Comparison of ENCODE assay signal across 8 cellular contexts in genomic region chr7:77696643-77697534, GRCh38. TPM values are rescaled to one million over a fixed set of nuclear protein-coding genes. Genes with fewer than 3 reads are reported as not detected.
DNase-seq lines count a peak whose midpoint lies in the region; ATAC-seq and TF ChIP-seq lines count a peak whose summit lies in the region.

No MANE protein-coding gene starts in this region.

- H3K23ac ChIP-seq in IMR-90 (ENCODE audit: low read depth, low read length): peak overlapping the region; percentile 97

- peak overlapping the region; percentile 85 for H3K4ac ChIP-seq in IMR-90 (ENCODE audit: low read depth, low read length)

- WGBS in IMR-90 (ENCODE audit: extremely low coverage in 2 of 2, insufficient read length in 1 of 2), 2 experiments: 0% methylated on average over 10 of the region's 67 CpGs; no CpG with 5 or more reads in 1 of the 2 experiments
- WGBS in thyroid gland, 2 donors: 0% methylated on average over 28 to 39 of the region's 67 CpGs

- H4K5ac ChIP-seq in IMR-90 (ENCODE audit: low read depth, low read length): peak overlapping the region; percentile 20; the same call in 1 of the 2 replicates

- H2AFZ ChIP-seq in IMR-90 (replicated peaks; ENCODE audit: low read length, poor library complexity): peak overlapping the region; percentile 98

- H3K4me3 ChIP-seq in IMR-90 (ENCODE audit: insufficient read depth, low read depth, low read length): peak overlapping the region; percentile 91
- H3K4me3 ChIP-seq in RWPE2 (ENCODE audit: severe bottlenecking): peak overlapping the region; percentile 93
- peak overlapping the region; percentile 90 to 100 (median 94) for H3K4me3 ChIP-seq in thyroid gland (replicated peaks in 1 of 3)

- H3K9me1 ChIP-seq in IMR-90 (ENCODE audit: insufficient read depth, low read length): 0 out of 2 replicates have a peak, but pooled peaks cover 3% of the 10 kb centered on the region

- intact Hi-C loops in IMR-90 (cut with micrococcal nuclease): loop anchor here (1.0 to 5.0 kb wide), 3 partner anchors 10 to 62 kb away; no protein-coding TSS in a partner anchor
- intact Hi-C loops in thyroid gland (cut with DNase I): no loop called here

- H3K4me1 ChIP-seq in IMR-90 (ENCODE audit: control insufficient read depth, insufficient read depth, low read length) (no peaks in the 10 kb centered on the region), RWPE2 (ENCODE audit: insufficient read depth, poor library complexity, severe bottlenecking) (peaks cover 17% of the 10 kb centered on the region), thyroid gland (peaks cover 22% of the 10 kb centered on the region in 2 donors)

- no peaks in the 10 kb centered on the region for H3K27me3 ChIP-seq in IMR-90 (ENCODE audit: control insufficient read depth, insufficient read depth, low read length)
- H3K27me3 ChIP-seq in RWPE2 (ENCODE audit: insufficient read depth, poor library complexity, severe bottlenecking): no peaks in the 10 kb centered on the region
- no peaks in the 10 kb centered on the region for H3K27me3 ChIP-seq in thyroid gland

- H2BK120ac ChIP-seq in IMR-90 (ENCODE audit: low read depth, low read length): peak overlapping the region; percentile 86

- peak overlapping the region; percentile 97 for H3K14ac ChIP-seq in IMR-90 (replicated peaks; ENCODE audit: low read depth, low read length)

- TF ChIP-seq CTCF in IMR-90 (conservative IDR thresholded peaks at IDR 0.05; ENCODE audit: low read depth, low read length): no peak
- no peak for TF ChIP-seq CTCF in RWPE2 (IDR thresholded peaks at IDR 0.05; ENCODE audit: poor library complexity, severe bottlenecking)
- TF ChIP-seq CTCF in thyroid gland (IDR thresholded peaks at IDR 0.05): no peak

- peak overlapping the region; percentile 4 to 79; a peak in 3 of 4 replicates for H4K8ac ChIP-seq in IMR-90 (ENCODE audit: low read depth in 2 of 2, low read length in 2 of 2)

- peak overlapping the region; percentile 95 for H3K56ac ChIP-seq in IMR-90 (ENCODE audit: extremely low read depth, insufficient read depth, low read length)

- H2AK5ac ChIP-seq in IMR-90 (ENCODE audit: low read depth, low read length): peak overlapping the region; percentile 68

- no peak overlapping the region for H2BK20ac ChIP-seq in IMR-90 (ENCODE audit: low read depth, low read length)

- BruUV-seq in IMR-90 (replicated peaks; lab: Mats Ljungman, UMichigan): no TSS peak

- TF ChIP-seq POLR2A in IMR-90 (IDR thresholded peaks at IDR 0.05; ENCODE audit: low read depth, low read length) (no peak), thyroid gland (IDR thresholded peaks at IDR 0.05) (peak in 1 of 2 donors; percentile 69)

- no peaks in the 10 kb centered on the region for H3K9me3 ChIP-seq in IMR-90 (ENCODE audit: control insufficient read depth, insufficient read depth, low read length)
- no peaks in the 10 kb centered on the region for H3K9me3 ChIP-seq in RWPE2 (ENCODE audit: severe bottlenecking)
- no peaks in the 10 kb centered on the region for H3K9me3 ChIP-seq in thyroid gland

- H3K4me2 ChIP-seq in IMR-90 (ENCODE audit: low read depth, low read length): peak overlapping the region; percentile 92

- H3K27ac ChIP-seq in IMR-90 (ENCODE audit: insufficient read depth, low read length) (peak overlapping the region; percentile 92), RWPE2 (ENCODE audit: poor library complexity, severe bottlenecking) (peak overlapping the region; percentile 68), thyroid gland (peak overlapping the region; percentile 97 to 100 (median 97))

- peaks cover 12 to 59% of the 10 kb centered on the region in 2 experiments for H3K79me1 ChIP-seq in IMR-90 (ENCODE audit: low read depth in 1 of 2, low read length in 2 of 2)

- in situ Hi-C loops in IMR-90 (cut with MboI; ENCODE audit: low sequenced_read_pairs): no loop called here

- H2BK5ac ChIP-seq in IMR-90 (ENCODE audit: low read depth, low read length, poor library complexity, severe bottlenecking): peak overlapping the region; percentile 86

- peak overlapping the region; percentile 61; the same call in 2 of the 3 replicates for H2BK15ac ChIP-seq in IMR-90 (ENCODE audit: low read depth, low read length)

- H3K9ac ChIP-seq in IMR-90 (ENCODE audit: low read depth, low read length): peak overlapping the region; percentile 91

- ATAC-seq in GM21528 (IDR thresholded peaks at IDR 0.05; ENCODE audit: low FRiP score, unreplicated experiment): peak; percentile 31
- ATAC-seq in IMR-90 (ENCODE audit: low read depth): peak; percentile 52
- peak; percentile 46 for ATAC-seq in RWPE2 (ENCODE audit: low read depth)

- peak; percentile 77 for DNase-seq in D341Med (ENCODE audit: low spot score)
- DNase-seq in IMR-90: peak; percentile 43
- DNase-seq in RWPE2 (ENCODE audit: low spot score): no peak
- peak; percentile 34 to 58 (median 50) for DNase-seq in activated naive CD4-positive, alpha-beta T cell (lab: John Stamatoyannopoulos, UW)
- peak; percentile 76 for DNase-seq in globus pallidus (ENCODE audit: low spot score)
- DNase-seq in occipital lobe (lab: John Stamatoyannopoulos, UW): peak; percentile 75
- DNase-seq in thyroid gland: peak; percentile 60 to 62

- H4K91ac ChIP-seq in IMR-90 (ENCODE audit: insufficient read depth, low read depth, low read length): peak overlapping the region; percentile 62

- peak overlapping the region; percentile 67 for H3K18ac ChIP-seq in IMR-90 (ENCODE audit: low read depth, low read length)

- dilution Hi-C loops in IMR-90 (cut with HindIII; ENCODE audit: low sequenced_read_pairs, unreplicated experiment): no loop called here

- H4K20me1 ChIP-seq in IMR-90 (ENCODE audit: insufficient read depth, low read length): peaks cover 19% of the 10 kb centered on the region; the same call in 1 of the 2 replicates

- CTCF ChIA-PET in IMR-90 (lab: Yijun Ruan, JAX): interaction anchor here (0.5 to 3.1 kb wide), 3 partner anchors 23 to 219 kb away, joined by 3 to 12 read pairs (median 3); no protein-coding TSS in a partner anchor

- POLR2A ChIA-PET in IMR-90 (lab: Charles Lee; ENCODE audit: unreplicated experiment): no interaction called here

- H3K36me3 ChIP-seq in IMR-90 (ENCODE audit: control insufficient read depth, insufficient read depth, low read length) (no peaks in the 10 kb centered on the region), RWPE2 (ENCODE audit: low read depth) (peaks cover 5% of the 10 kb centered on the region; the same call in 1 of the 2 replicates), thyroid gland (no peaks in the 10 kb centered on the region)

- H2AK9ac ChIP-seq in IMR-90 (replicated peaks; ENCODE audit: low read depth, low read length, poor library complexity): peak overlapping the region; percentile 93

- TF ChIP-seq RAD21 in IMR-90 (IDR thresholded peaks at IDR 0.05; ENCODE audit: low read length): no peak

TF ChIP-seq in IMR-90, 13 proteins besides CTCF, POLR2A, EP300 and RAD21:
- TF ChIP-seq ELK1 (IDR thresholded peaks at IDR 0.05; ENCODE audit: borderline replicate concordance, low read depth, low read length) (no peak), RCOR1 (IDR thresholded peaks at IDR 0.05; ENCODE audit: insufficient replicate concordance, low read length) (no peak), MXI1 (IDR thresholded peaks at IDR 0.05; ENCODE audit: borderline replicate concordance, low read depth, low read length) (peak; percentile 29; the same call in 1 of the 2 replicates), MAZ (IDR thresholded peaks at IDR 0.05; ENCODE audit: borderline replicate concordance, low read depth, low read length) (no peak; the same call in 1 of the 2 replicates), BHLHE40 (IDR thresholded peaks at IDR 0.05; ENCODE audit: low read depth, low read length) (no peak)
TF ChIP-seq in IMR-90: peak in this region for 1.

RNA-seq across cellular contexts. Expression of gene RSBN1L, which starts 0.6 kb away (rescaled TPM):
- 14.7 and 23.6 TPM in 2 replicates for total RNA-seq in IMR-90 (2012; rRNA removed)
- polyA plus RNA-seq in IMR-90 (2012; rRNA removed): 5.7 and 7.8 TPM in 2 replicates
- polyA plus RNA-seq in IMR-90 (2012; cell fraction: cytosol; rRNA removed): 1.1 and 1.7 TPM in 2 replicates
- 1.8 and 10.0 TPM in 2 replicates for polyA plus RNA-seq in IMR-90 (2012; cell fraction: nucleus; rRNA removed; ENCODE audit: low replicate concordance)
- total RNA-seq in occipital lobe: 76.7 TPM
- 10 to 100 TPM; 30.6 to 43.9 (median 36.9) TPM for total RNA-seq in thyroid gland
